1 cellular context compared by ENCODE assay signal in genomic region chr7:13989138-13989943, GRCh38.
A peak's percentile ranks its signal among the peaks of the same experiment; 100 is the strongest.
TF ChIP-seq lines count a peak whose summit lies in the region.

Gene ETV1 (minus strand): TSS chr7:13989666. CDS start chr7:13989052, 614 bp downstream.

TF ChIP-seq in HEK293, 187 proteins besides CTCF, POLR2A, EP300 and RAD21 (continued from another document):
- TF ChIP-seq ZSCAN18 (tag by site-specific recombination; IDR thresholded peaks at IDR 0.05): no peak
- TF ChIP-seq ZNF76 (tag by site-specific recombination; IDR thresholded peaks at IDR 0.05; ENCODE audit: borderline replicate concordance, low read depth): no peak
- TF ChIP-seq SP2 (tag by site-specific recombination; IDR thresholded peaks at IDR 0.05): peak; percentile 55
- TF ChIP-seq ZNF623 (tag by site-specific recombination; IDR thresholded peaks at IDR 0.05): no peak
- TF ChIP-seq ZNF350 (tag by site-specific recombination; IDR thresholded peaks at IDR 0.05): no peak
- no peak for TF ChIP-seq REST (tag by site-specific recombination; IDR thresholded peaks at IDR 0.05)
- peak; percentile 22; the same call in 1 of the 2 replicates for TF ChIP-seq SP7 (tag by site-specific recombination; IDR thresholded peaks at IDR 0.05)
